Comparison of ENCODE assay signal across 20 cellular contexts in genomic region chr14:24382103-24382377, GRCh38. TPM values are rescaled to one million over a fixed set of nuclear protein-coding genes. Genes with fewer than 3 reads are reported as not detected.
"Had no signal": no experiment of that assay in that cellular context is flagged by ENCODE, and none has a peak within 500 bp of the region (broad histone marks: within the 10 kb centered on the region; RNA-seq: fewer than 3 reads in every experiment).

No MANE protein-coding gene starts in this region.

- H3K9me3 ChIP-seq: gastrocnemius medialis, heart right ventricle, mucosa of descending colon, prostate gland, right lobe of liver, spleen, thoracic aorta, transverse colon had no signal

- H3K79me2 ChIP-seq: parathyroid adenoma had no signal

- H3K27ac ChIP-seq: gastrocnemius medialis, neural progenitor cell, parathyroid adenoma, prostate gland, right lobe of liver, spleen, thoracic aorta, transverse colon had no signal

- ATAC-seq: esophagus mucosa; gastrocnemius medialis; heart right ventricle; mucosa of descending colon; naive thymus-derived CD8-positive, alpha-beta T cell; right lobe of liver; stimulated activated memory B cell treated with anti-CD40 and anti-IgM and Interleukin-4, amounts not matched to agents 10 μg/mL and 1 μg/mL and 100 μg/mL, for 72 hours had no signal

- H3K36me3 ChIP-seq: gastrocnemius medialis, neural progenitor cell, prostate gland, right lobe of liver, spleen, thoracic aorta, transverse colon had no signal

- H3K4me2 ChIP-seq: neural progenitor cell had no signal

- H2AFZ ChIP-seq: neural progenitor cell, parathyroid adenoma had no signal

- DNase-seq: central memory CD4-positive, alpha-beta T cell; cortex of kidney; effector CD8-positive, alpha-beta T cell; gastrocnemius medialis; heart right ventricle; mucosa of descending colon; naive thymus-derived CD8-positive, alpha-beta T cell; nucleus accumbens; right lobe of liver; spleen; stimulated activated CD4-positive, alpha-beta T cell treated with anti-CD3 and anti-CD28 coated beads, Interleukin-1b, Interleukin-23, amount 100 ng/mL, for 48 hours; stimulated activated CD4-positive, alpha-beta T cell treated with anti-CD3 and anti-CD28 coated beads, Interleukin-4, amount 100 ng/mL, for 24 hours; transverse colon had no signal

- H3K4me1 ChIP-seq: gastrocnemius medialis, prostate gland, spleen had no signal

- H3K4me3 ChIP-seq: dorsolateral prefrontal cortex, gastrocnemius medialis, heart right ventricle, mucosa of descending colon, neural progenitor cell, prostate gland, right lobe of liver, spleen, thoracic aorta, transverse colon had no signal

- H3K27me3 ChIP-seq: gastrocnemius medialis, neural progenitor cell, right lobe of liver, spleen, transverse colon had no signal

RNA-seq across cellular contexts. Expression of gene NFATC4, which starts 14.1 kb away (rescaled TPM):
- total RNA-seq: naive thymus-derived CD8-positive, alpha-beta T cell had no signal
- polyA plus RNA-seq: naive thymus-derived CD8-positive, alpha-beta T cell had no signal
